Comparison of ENCODE assay signal across 9 cellular contexts in genomic region chr19:5719274-5719960, GRCh38. TPM values are rescaled to one million over a fixed set of nuclear protein-coding genes. Genes with fewer than 3 reads are reported as not detected.
A peak's percentile ranks its signal among the peaks of the same experiment; 100 is the strongest.
DNase-seq lines count a peak whose midpoint lies in the region; ATAC-seq and TF ChIP-seq lines count a peak whose summit lies in the region.
"Had no signal": no experiment of that assay in that cellular context is flagged by ENCODE, and none has a peak within 500 bp of the region (broad histone marks: within the 10 kb centered on the region; RNA-seq: fewer than 3 reads in every experiment).

No MANE protein-coding gene starts in this region.

- H3K9me3 Mint-ChIP-seq in memory B cell = no peaks in the 10 kb centered on the region

- H3K4me1 Mint-ChIP-seq in memory B cell = peaks cover 14% of the 10 kb centered on the region

- H3K27ac Mint-ChIP-seq in memory B cell = peak overlapping the region; percentile 96

- H3K9me3 ChIP-seq in NT2/D1 (ENCODE audit: insufficient read depth, low read length) (no peaks in the 10 kb centered on the region), tibial nerve (no peaks in the 10 kb centered on the region)

- no peak for TF ChIP-seq EP300 in tibial nerve (IDR thresholded peaks at IDR 0.05)

- peaks cover 6% of the 10 kb centered on the region for H3K36me3 Mint-ChIP-seq in memory B cell

- no peak for TF ChIP-seq POLR2A in tibial nerve (IDR thresholded peaks at IDR 0.05)

- TF ChIP-seq CTCF in AG10803 (conservative IDR thresholded peaks at IDR 0.05; ENCODE audit: low read length) (no peak), choroid plexus epithelial cell (conservative IDR thresholded peaks at IDR 0.05; ENCODE audit: low read depth, low read length) (no peak), tibial nerve (IDR thresholded peaks at IDR 0.05) (no peak)

- H3K9ac ChIP-seq in NT2/D1 (ENCODE audit: insufficient read length, low read depth) = peak overlapping the region; percentile 99

- peak; percentile 5 for ATAC-seq in GM19035 (IDR thresholded peaks at IDR 0.05; ENCODE audit: unreplicated experiment)
- ATAC-seq in memory B cell (ENCODE audit: low read depth) = no peak
- ATAC-seq in GM19351 (IDR thresholded peaks at IDR 0.05; ENCODE audit: unreplicated experiment) = no peak
- no peak for ATAC-seq in HG02885 (IDR thresholded peaks at IDR 0.05; ENCODE audit: poor library complexity, unreplicated experiment)

- H3K27me3 ChIP-seq in NT2/D1 (ENCODE audit: insufficient read depth, insufficient read length) (no peaks in the 10 kb centered on the region), tibial nerve (no peaks in the 10 kb centered on the region)

- H3K4me3 Mint-ChIP-seq in memory B cell = peak overlapping the region; percentile 92

- peaks cover 5% of the 10 kb centered on the region for H3K4me1 ChIP-seq in NT2/D1 (ENCODE audit: insufficient read depth, insufficient read length)
- peaks cover 0 to 38% (median 18%) of the 10 kb centered on the region in 4 donors for H3K4me1 ChIP-seq in tibial nerve

- peak overlapping the region; percentile 81 for H3K4me3 ChIP-seq in AG10803 (ENCODE audit: low read length)
- H3K4me3 ChIP-seq in NT2/D1 (ENCODE audit: insufficient read length, low read depth) = peak overlapping the region; percentile 98
- peak overlapping the region; percentile 73 for H3K4me3 ChIP-seq in choroid plexus epithelial cell (ENCODE audit: low read depth, low read length)
- peak overlapping the region; percentile 80 to 95 (median 91) for H3K4me3 ChIP-seq in tibial nerve

- DNase-seq in AG10803 (ENCODE audit: low read depth) (peak; percentile 35), NT2/D1 (ENCODE audit: low read depth, low spot score) (no peak), choroid plexus epithelial cell (ENCODE audit: low read depth) (peak; percentile 38), memory B cell (ENCODE audit: low spot score in 2 of 2) (peak in 1 of 2 donors; percentile 22), tibial nerve (ENCODE audit: low spot score in 2 of 2) (no peak)

- 0 to 1% methylated on average over 34 of the region's 58 CpGs for WGBS in tibial nerve, 2 donors

- H3K36me3 ChIP-seq in NT2/D1 (ENCODE audit: insufficient read depth, insufficient read length, low read length) = peaks cover 29% of the 10 kb centered on the region
- peaks cover 0 to 5% (median 0%) of the 10 kb centered on the region in 3 donors for H3K36me3 ChIP-seq in tibial nerve

- H3K27ac ChIP-seq in tibial nerve = peak overlapping the region; percentile 86 to 97 (median 94)

- H3K27me3 Mint-ChIP-seq in memory B cell = no peaks in the 10 kb centered on the region

RNA-seq across cellular contexts. Expression of gene LONP1, which starts 0.5 kb away (rescaled TPM):
- total RNA-seq in tibial nerve = 100 to 1,000 TPM; 107 to 116 (median 110) TPM

RNA-seq across cellular contexts. Expression of gene CATSPERD, which starts 1.0 kb away (rescaled TPM):
- total RNA-seq in tibial nerve = not detected
- total RNA-seq: LHCN-M2 had no signal

RNA-seq across cellular contexts. Expression of gene RPL36, which starts 29.3 kb away (rescaled TPM):
- 100 to 1,000 TPM; 552 to 780 (median 644) TPM for total RNA-seq in tibial nerve

RNA-seq across cellular contexts. Expression of gene HSD11B1L, which starts 38.6 kb away (rescaled TPM):
- total RNA-seq in tibial nerve = 10 to 100 TPM in 2 of 4 donors, 1 to 10 TPM in 2; 7.5 to 23.7 (median 11.6) TPM

RNA-seq across cellular contexts. Expression of gene MICOS13, which starts 39.1 kb away (rescaled TPM):
- total RNA-seq in tibial nerve = 10 to 100 TPM; 48.9 to 79.1 (median 65.9) TPM

Comparison
In these comparisons a context has a peak if more than half of its experiments do, and no peak if none do; other contexts are left out.
1. DNase-seq: peak in AG10803 (single experiment) and choroid plexus epithelial cell (single experiment); none in NT2/D1 (single experiment) and tibial nerve (0 of 2).
2. Peak in every context shown above with its lines, with median percentiles within 50 percentile points of each other: H3K4me3 ChIP-seq.